ENCODE assay signal across 8 cellular contexts in genomic region chr14:99982449-99983250, GRCh38.
A peak's percentile ranks its signal among the peaks of the same experiment; 100 is the strongest.
DNase-seq lines count a peak whose midpoint lies in the region; ATAC-seq and TF ChIP-seq lines count a peak whose summit lies in the region.

No MANE protein-coding gene starts in this region.

- no peaks in the 10 kb centered on the region for H3K9me3 ChIP-seq in lung (ENCODE audit: control insufficient read depth in 2 of 2, insufficient read depth in 1 of 2, low read length in 1 of 2)

- no peaks in the 10 kb centered on the region for H3K27me3 ChIP-seq in lung (ENCODE audit: control insufficient read depth, insufficient read depth)

- in situ Hi-C loops in GM13976 (cut with MboI; ENCODE audit: low sequenced_read_pairs, unreplicated experiment) = no loop called here

- H3K4me1 ChIP-seq in lung (ENCODE audit: control insufficient read depth in 2 of 2, insufficient read depth in 2 of 2, low read length in 2 of 2) = peaks cover 0 to 4% of the 10 kb centered on the region in 2 donors

- TF ChIP-seq CTCF in GM13976 (IDR thresholded peaks at IDR 0.05; ENCODE audit: borderline replicate concordance, control extremely low read depth, extremely low read depth, insufficient read depth, missing control alignments) (peak; percentile 83), lung (IDR thresholded peaks at IDR 0.05; ENCODE audit: control extremely low read depth, extremely low read depth) (peak; percentile 90)

- no peak overlapping the region for H3K4me3 ChIP-seq in lung

- peak; percentile 70 for ATAC-seq in HG03175 (IDR thresholded peaks at IDR 0.05; ENCODE audit: unreplicated experiment)
- peak; percentile 93 for ATAC-seq in lung (ENCODE audit: insufficient read depth, low FRiP score)

- peak; percentile 41 for DNase-seq in 8988T
- peak; percentile 78 for DNase-seq in GM13976 (ENCODE audit: low spot score)
- peak; percentile 65 for DNase-seq in NCI-H446 treated with DMSO at 0.1 percent for 48 hours (lab: John Stamatoyannopoulos, UW)
- peak; percentile 62 for DNase-seq in activated CD4-positive, alpha-beta T cell treated with anti-CD3 and anti-CD28 coated beads for 48 hours
- peak; percentile 82 for DNase-seq in dermis blood vessel endothelial cell
- no peak for DNase-seq in lung (ENCODE audit: low spot score)
- peak; percentile 34 for DNase-seq in stimulated activated CD8-positive, alpha-beta memory T cell treated with anti-CD3 and anti-CD28 coated beads, Interleukin-4, amount 100 ng/mL, for 24 hours (ENCODE audit: low read depth)

- no peak overlapping the region for H3K27ac ChIP-seq in lung (ENCODE audit: low read depth in 1 of 2, low read length in 1 of 2)

- H3K36me3 ChIP-seq in lung (ENCODE audit: control insufficient read depth in 2 of 2, insufficient read depth in 2 of 2, low read length in 2 of 2) = no peaks in the 10 kb centered on the region

- 17 to 25% methylated on average over 5 of the region's 5 CpGs for WGBS in lung, 2 donors
